Comparison of ENCODE assay signal across 29 cellular contexts in genomic region chr10:72574636-72575035, GRCh38. TPM values are rescaled to one million over a fixed set of nuclear protein-coding genes. Genes with fewer than 3 reads are reported as not detected.
A peak's percentile ranks its signal among the peaks of the same experiment; 100 is the strongest.
DNase-seq lines count a peak whose midpoint lies in the region; FAIRE-seq and TF ChIP-seq lines count a peak whose summit lies in the region.
"Had no signal": no experiment of that assay in that cellular context is flagged by ENCODE, and none has a peak within 500 bp of the region (broad histone marks: within the 10 kb centered on the region; RNA-seq: fewer than 3 reads in every experiment).

No MANE protein-coding gene starts in this region.

- H3K27me3 ChIP-seq in keratinocyte (ENCODE audit: control insufficient read depth, extremely low read depth, insufficient read depth, low read length) (no peaks in the 10 kb centered on the region), hepatocyte (no peaks in the 10 kb centered on the region)
- H3K27me3 ChIP-seq: BLaER1 treated with 17β-estradiol and CSF1 and Interleukin-3, amounts not matched to agents 10 nM and 100 nM; SJSA1 had no signal

- TF ChIP-seq CTCF in keratinocyte (optimal IDR thresholded peaks at IDR 0.05 in 1 of 3, IDR thresholded peaks at IDR 0.05 in 1 of 3, conservative IDR thresholded peaks at IDR 0.05 in 1 of 3; ENCODE audit: extremely low read depth in 1 of 3, insufficient read depth in 2 of 3, low read length in 3 of 3): no peak
- TF ChIP-seq CTCF in hepatocyte (IDR thresholded peaks at IDR 0.05; ENCODE audit: poor library complexity): no peak

- peak; percentile 52 for FAIRE-seq in keratinocyte (lab: Jason Lieb, UNC)
- FAIRE-seq: A204.1, GM12878 had no signal

- H3K9ac ChIP-seq in keratinocyte (ENCODE audit: control insufficient read depth, extremely low read depth, insufficient read depth, low read length): no peak overlapping the region
- H3K9ac ChIP-seq: BLaER1 treated with 17β-estradiol and CSF1 and Interleukin-3, amounts not matched to agents 10 nM and 100 nM had no signal

- no peaks in the 10 kb centered on the region for H3K9me3 ChIP-seq in keratinocyte (ENCODE audit: control insufficient read depth, low read depth, low read length)
- no peaks in the 10 kb centered on the region for H3K9me3 ChIP-seq in hepatocyte (ENCODE audit: low read depth)
- H3K9me3 ChIP-seq: SJSA1 had no signal

- no peak overlapping the region for H3K4me2 ChIP-seq in keratinocyte (ENCODE audit: control insufficient read depth, extremely low read depth, insufficient read depth, low read depth, low read length)
- no peak overlapping the region for H3K4me2 ChIP-seq in hepatocyte
- H3K4me2 ChIP-seq: BLaER1 treated with 17β-estradiol and CSF1 and Interleukin-3, amounts not matched to agents 10 nM and 100 nM; GM23338; PC-9 had no signal

- H3K9me2 ChIP-seq in hepatocyte (replicated peaks; ENCODE audit: insufficient read depth): no peaks in the 10 kb centered on the region

- H2AFZ ChIP-seq in keratinocyte (ENCODE audit: control insufficient read depth, low read length): no peak overlapping the region
- no peak overlapping the region for H2AFZ ChIP-seq in hepatocyte
- H2AFZ ChIP-seq: GM23338, PC-9 had no signal

- no peaks in the 10 kb centered on the region for H3K36me3 ChIP-seq in keratinocyte (ENCODE audit: control insufficient read depth in 2 of 2, extremely low read depth in 1 of 2, insufficient read depth in 2 of 2, low read length in 2 of 2)
- no peaks in the 10 kb centered on the region for H3K36me3 ChIP-seq in hepatocyte (replicated peaks; ENCODE audit: insufficient read depth, low read depth)
- H3K36me3 ChIP-seq: SJSA1 had no signal

- dilution Hi-C loops in keratinocyte (cut with MboI; ENCODE audit: extremely low pct_ligation_motif_present, low sequenced_read_pairs): no loop called here

- H3K4me3 ChIP-seq in keratinocyte (ENCODE audit: control insufficient read depth in 2 of 3, extremely low read depth in 1 of 3, insufficient read depth in 2 of 3, low read depth in 1 of 3, low read length in 3 of 3) (no peak overlapping the region), hepatocyte (no peak overlapping the region)
- H3K4me3 ChIP-seq: BLaER1 treated with 17β-estradiol and CSF1 and Interleukin-3, amounts not matched to agents 10 nM and 100 nM; GM12878; GM23338; PC-9; SJSA1 had no signal

- H3K9me1 ChIP-seq in keratinocyte (ENCODE audit: control insufficient read depth, extremely low read depth, insufficient read depth, low read length): no peaks in the 10 kb centered on the region

- H3K79me2 ChIP-seq in keratinocyte (ENCODE audit: control insufficient read depth, insufficient read depth, low read length) (no peaks in the 10 kb centered on the region), hepatocyte (peaks cover 30% of the 10 kb centered on the region)

- 97% methylated on average over 4 of the region's 4 CpGs for WGBS in hepatocyte (ENCODE audit: low lambda C conversion rate, missing lambda C conversion rate)

- H3K27ac ChIP-seq in cingulate gyrus (ENCODE audit: low read depth, low read length) (peak overlapping the region; percentile 41), keratinocyte (ENCODE audit: control insufficient read depth, insufficient read depth, low read length) (no peak overlapping the region), hepatocyte (no peak overlapping the region)
- H3K27ac ChIP-seq: BLaER1 treated with 17β-estradiol and CSF1 and Interleukin-3, amounts not matched to agents 10 nM and 100 nM; PC-9; SJSA1 had no signal

- H4K20me1 ChIP-seq in keratinocyte (ENCODE audit: control insufficient read depth, extremely low read depth, insufficient read depth, low read length): no peaks in the 10 kb centered on the region
- no peaks in the 10 kb centered on the region for H4K20me1 ChIP-seq in hepatocyte (ENCODE audit: insufficient read depth, poor library complexity, severe bottlenecking)

- DNase-seq in D341Med (ENCODE audit: low spot score) (peak; percentile 25), keratinocyte (ENCODE audit: low read depth, low spot score) (no peak), superior temporal gyrus (ENCODE audit: extremely low spot score) (peak; percentile 53), hepatocyte (ENCODE audit: low spot score) (no peak), SW 1271 (lab: John Stamatoyannopoulos, UW) (no peak), NCI-H2107 (lab: John Stamatoyannopoulos, UW) (no peak)
- DNase-seq: CD4-positive, alpha-beta T cell; COR-L47; DMS 273 treated with DMSO at 0.1 percent for 48 hours; DMS79; EL; GDM1; H9; KBM-7; MV-4-11; NCI-H1105; NCI-H1436 treated with DMSO at 0.1 percent for 48 hours; NCI-H187 treated with DMSO at 0.1 percent for 48 hours; NCI-H524; NCI-H774; PC-9; Right ventricle myocardium superior; RPMI8226 had no signal

- H3K4me1 ChIP-seq in keratinocyte (ENCODE audit: control insufficient read depth, extremely low read depth, insufficient read depth, low read length) (no peaks in the 10 kb centered on the region), hepatocyte (ENCODE audit: insufficient read depth) (no peaks in the 10 kb centered on the region)
- H3K4me1 ChIP-seq: BLaER1 treated with 17β-estradiol and CSF1 and Interleukin-3, amounts not matched to agents 10 nM and 100 nM; SJSA1 had no signal

RNA-seq across cellular contexts. Expression of gene MICU1, which starts 51.2 kb away (rescaled TPM):
- polyA plus RNA-seq in keratinocyte (14.8 to 27.5 TPM (median 19.4 TPM) in 3 replicates), hepatocyte (34.0 and 37.0 TPM in 2 replicates)
- 84.6 TPM for polyA plus RNA-seq in keratinocyte (2011; ENCODE audit: low read depth)
- 16.5 and 21.2 TPM in 2 replicates for polyA plus RNA-seq in keratinocyte (2011; cell fraction: cytosol; rRNA removed)
- 19.9 and 22.0 TPM in 2 replicates for polyA plus RNA-seq in keratinocyte (2011; cell fraction: nucleus; rRNA removed)
- polyA plus RNA-seq in keratinocyte (2012; ENCODE audit: low replicate concordance): 23.5 and 34.1 TPM in 2 replicates
- polyA minus RNA-seq in keratinocyte: 10.6 to 16.0 TPM (median 15.9 TPM) in 3 replicates
- polyA minus RNA-seq in keratinocyte (2011; cell fraction: cytosol; rRNA and poly(A)+ RNA removed): 5.8 TPM
- 7.8 and 14.9 TPM in 2 replicates for polyA minus RNA-seq in keratinocyte (2011; cell fraction: nucleus; rRNA and poly(A)+ RNA removed)
- total RNA-seq in hepatocyte: 52.6 and 60.1 TPM in 2 replicates

Comparison
In these comparisons a context has a peak if more than half of its experiments do, and no peak if none do; other contexts are left out.
1. DNase-seq: peak in D341Med (single experiment) and superior temporal gyrus (single experiment); none in keratinocyte (single experiment), hepatocyte (single experiment), SW 1271 (0 of 2) and NCI-H2107 (single experiment).